ENCODE assay signal across 8 cellular contexts in the genomic region with DNA sequence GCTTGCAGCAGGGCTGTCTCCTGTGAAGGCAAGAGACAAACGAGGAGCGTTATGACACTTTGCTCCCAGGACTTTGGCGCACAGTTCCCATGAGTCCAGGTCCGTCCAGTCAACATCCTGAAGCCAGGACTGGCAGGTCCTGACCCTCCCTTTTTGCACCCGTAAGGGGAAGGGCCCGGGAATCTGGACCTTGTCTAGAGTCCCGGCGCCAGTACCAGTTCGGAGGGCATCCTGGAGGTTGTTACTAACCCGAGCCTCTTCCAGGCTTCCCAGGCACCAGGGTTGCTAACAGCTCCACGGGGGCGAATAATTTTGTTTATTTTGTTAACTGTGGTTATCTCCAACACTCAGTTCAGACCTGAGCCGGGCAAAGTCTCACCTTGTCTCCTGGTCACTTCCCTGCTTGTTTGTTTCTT. TPM values are rescaled to one million over a fixed set of nuclear protein-coding genes. Genes with fewer than 3 reads are reported as not detected.
DNase-seq lines count a peak whose midpoint lies in the region; ATAC-seq and TF ChIP-seq lines count a peak whose summit lies in the region.

No MANE protein-coding gene starts in this region.

- H3K79me2 ChIP-seq in SK-N-SH (ENCODE audit: insufficient read depth): peaks cover 41% of the 10 kb centered on the region
- no peaks in the 10 kb centered on the region for H3K79me2 ChIP-seq in parathyroid adenoma

- H3K9me3 Mint-ChIP-seq in activated CD8-positive, alpha-beta memory T cell treated with anti-CD3 and anti-CD28 coated beads, Interleukin-2, amount 10 ng/mL, durations not matched to agents 7 days and 5 days (ENCODE audit: low read depth): no peaks in the 10 kb centered on the region

- TF ChIP-seq EP300 in SK-N-SH (IDR thresholded peaks at IDR 0.05; ENCODE audit: borderline replicate concordance in 1 of 2, low read depth in 1 of 2, low read length in 1 of 2): no peak

- intact Hi-C loops in heart left ventricle (cut with DNase I): loop anchor here in 8 of 10 donors (1.0 to 10.0 kb wide), 12 partner anchors 36 to 816 kb away; a partner anchor contains a TSS

- H3K4me3 Mint-ChIP-seq in activated CD8-positive, alpha-beta memory T cell treated with anti-CD3 and anti-CD28 coated beads, Interleukin-2, amount 10 ng/mL, durations not matched to agents 7 days and 5 days: peak overlapping the region; percentile 85

- H3K36me3 Mint-ChIP-seq in activated CD8-positive, alpha-beta memory T cell treated with anti-CD3 and anti-CD28 coated beads, Interleukin-2, amount 10 ng/mL, durations not matched to agents 7 days and 5 days: peaks cover 19% of the 10 kb centered on the region

- peaks cover 30% of the 10 kb centered on the region for H3K4me1 Mint-ChIP-seq in activated CD8-positive, alpha-beta memory T cell treated with anti-CD3 and anti-CD28 coated beads, Interleukin-2, amount 10 ng/mL, durations not matched to agents 7 days and 5 days

- no peaks in the 10 kb centered on the region for H3F3A ChIP-seq in SK-N-SH (replicated peaks; ENCODE audit: insufficient read depth)

- H3K9me3 ChIP-seq in SK-N-SH (no peaks in the 10 kb centered on the region), heart left ventricle (no peaks in the 10 kb centered on the region), parathyroid adenoma (ENCODE audit: control insufficient read depth, low read length) (no peaks in the 10 kb centered on the region)

- TF ChIP-seq RAD21 in SK-N-SH (IDR thresholded peaks at IDR 0.05; ENCODE audit: low read length): no peak

- peak overlapping the region; percentile 84 for H3K4me2 ChIP-seq in SK-N-SH
- peak overlapping the region; percentile 74 for H3K4me2 ChIP-seq in parathyroid adenoma (ENCODE audit: low read length)

- H3K4me3 ChIP-seq in SK-N-SH (ENCODE audit: low read depth in 2 of 2, low read length in 1 of 2) (peak overlapping the region; percentile 86 to 92), heart left ventricle (peak overlapping the region; percentile 73 to 95 (median 88)), parathyroid adenoma (ENCODE audit: low read depth, low read length) (peak overlapping the region; percentile 75)

- ATAC-seq in SK-N-SH treated with all-trans-retinoic acid at 6 μM for 48 hours (no peak), heart left ventricle (peak; percentile 38 to 73 (median 61)), GM21619 (IDR thresholded peaks at IDR 0.05; ENCODE audit: unreplicated experiment) (no peak), GM18868 (IDR thresholded peaks at IDR 0.05; ENCODE audit: unreplicated experiment) (no peak)
- ATAC-seq in activated CD8-positive, alpha-beta memory T cell treated with anti-CD3 and anti-CD28 coated beads, Interleukin-2, amount 10 ng/mL, durations not matched to agents 7 days and 5 days: no peak

- H3K4me1 ChIP-seq in SK-N-SH (ENCODE audit: control insufficient read depth in 1 of 2, insufficient read depth in 2 of 2, low read depth in 1 of 2, low read length in 1 of 2): peaks cover 13 to 17% of the 10 kb centered on the region in 2 experiments; a peak in 3 of 4 replicates
- peaks cover 0 to 83% (median 43%) of the 10 kb centered on the region in 12 donors for H3K4me1 ChIP-seq in heart left ventricle
- H3K4me1 ChIP-seq in parathyroid adenoma: no peaks in the 10 kb centered on the region

- H3K9me2 ChIP-seq in SK-N-SH: no peaks in the 10 kb centered on the region

- no peaks in the 10 kb centered on the region for H3K27me3 ChIP-seq in SK-N-SH (ENCODE audit: insufficient read depth)
- no peaks in the 10 kb centered on the region for H3K27me3 ChIP-seq in heart left ventricle
- no peaks in the 10 kb centered on the region for H3K27me3 ChIP-seq in parathyroid adenoma (ENCODE audit: control insufficient read depth, insufficient read depth, low read length)

- H3K27ac Mint-ChIP-seq in activated CD8-positive, alpha-beta memory T cell treated with anti-CD3 and anti-CD28 coated beads, Interleukin-2, amount 10 ng/mL, durations not matched to agents 7 days and 5 days: peak overlapping the region; percentile 78

- CTCF ChIA-PET in SK-N-SH (lab: Yijun Ruan, JAX): interaction anchor here (0.6 to 2.3 kb wide), 28 partner anchors 10 to 864 kb away, joined by 3 to 36 read pairs (median 6); a partner anchor contains a TSS
- CTCF ChIA-PET in activated CD8-positive, alpha-beta memory T cell treated with anti-CD3 and anti-CD28 coated beads, Interleukin-2, amount 10 ng/mL, durations not matched to agents 7 days and 5 days (lab: Charles Lee): interaction anchor here (0.6 to 1.9 kb wide), 18 partner anchors 10 to 379 kb away, joined by 3 to 27 read pairs (median 4); a partner anchor contains a TSS

- DNase-seq in SK-N-SH (peak; percentile 12), heart left ventricle (peak; percentile 50 to 75 (median 61)), NCI-H446 treated with DMSO at 0.1 percent for 48 hours (lab: John Stamatoyannopoulos, UW) (no peak)
- DNase-seq in activated CD8-positive, alpha-beta memory T cell treated with anti-CD3 and anti-CD28 coated beads, Interleukin-2, amount 10 ng/mL, durations not matched to agents 7 days and 5 days: no peak

- POLR2A ChIA-PET in SK-N-SH (lab: Yijun Ruan, JAX): interaction anchor here (0.9 to 1.9 kb wide), 8 partner anchors 10 to 379 kb away, joined by 3 to 14 read pairs (median 4); a partner anchor contains a TSS

- H3K9ac ChIP-seq in SK-N-SH: peak overlapping the region; percentile 62
- no peak overlapping the region for H3K9ac ChIP-seq in parathyroid adenoma

- TF ChIP-seq POLR2A in heart left ventricle (IDR thresholded peaks at IDR 0.05): no peak

- peak overlapping the region; percentile 38 to 64; a peak in 2 of 4 replicates for H3K27ac ChIP-seq in SK-N-SH (ENCODE audit: low read depth in 2 of 2, low read length in 1 of 2)
- peak overlapping the region; percentile 76 to 97 (median 93) for H3K27ac ChIP-seq in heart left ventricle
- peak overlapping the region; percentile 66 for H3K27ac ChIP-seq in parathyroid adenoma

- 87% methylated on average over 10 of the region's 13 CpGs for WGBS in SK-N-SH (ENCODE audit: low lambda C conversion rate)
- 1 to 9% (median 5%) methylated on average over 10 to 13 of the region's 13 CpGs for WGBS in heart left ventricle, 4 donors

- TF ChIP-seq CTCF in SK-N-SH (IDR thresholded peaks at IDR 0.05) (no peak), heart left ventricle (IDR thresholded peaks at IDR 0.05) (no peak), parathyroid adenoma (IDR thresholded peaks at IDR 0.05) (no peak)

- no peaks in the 10 kb centered on the region for H4K20me1 ChIP-seq in SK-N-SH (ENCODE audit: insufficient read depth)

- peaks cover 10 to 18% of the 10 kb centered on the region in 2 experiments for H3K36me3 ChIP-seq in SK-N-SH (replicated peaks in 1 of 2; ENCODE audit: control insufficient read depth in 1 of 2, insufficient read depth in 2 of 2, low read length in 1 of 2)
- H3K36me3 ChIP-seq in heart left ventricle: no peaks in the 10 kb centered on the region
- H3K36me3 ChIP-seq in parathyroid adenoma (ENCODE audit: control insufficient read depth, insufficient read depth, low read length): no peaks in the 10 kb centered on the region

- peaks cover 24% of the 10 kb centered on the region for H3K27me3 Mint-ChIP-seq in activated CD8-positive, alpha-beta memory T cell treated with anti-CD3 and anti-CD28 coated beads, Interleukin-2, amount 10 ng/mL, durations not matched to agents 7 days and 5 days

- H2AFZ ChIP-seq in SK-N-SH (ENCODE audit: low read depth) (peak overlapping the region; percentile 100), parathyroid adenoma (peak overlapping the region; percentile 94)

TF ChIP-seq in SK-N-SH, 30 proteins besides CTCF, POLR2A, EP300 and RAD21 (continues in another document):
- TF ChIP-seq RFX5 (IDR thresholded peaks at IDR 0.05; ENCODE audit: low read length): no peak
- TF ChIP-seq GATA2 (CRISPR knock-in tag; IDR thresholded peaks at IDR 0.05): no peak
- TF ChIP-seq FOXM1 (IDR thresholded peaks at IDR 0.05; ENCODE audit: low read depth): no peak
- TF ChIP-seq TEAD4 (IDR thresholded peaks at IDR 0.05; ENCODE audit: borderline replicate concordance, insufficient read depth): no peak
- TF ChIP-seq, protein P1, sequence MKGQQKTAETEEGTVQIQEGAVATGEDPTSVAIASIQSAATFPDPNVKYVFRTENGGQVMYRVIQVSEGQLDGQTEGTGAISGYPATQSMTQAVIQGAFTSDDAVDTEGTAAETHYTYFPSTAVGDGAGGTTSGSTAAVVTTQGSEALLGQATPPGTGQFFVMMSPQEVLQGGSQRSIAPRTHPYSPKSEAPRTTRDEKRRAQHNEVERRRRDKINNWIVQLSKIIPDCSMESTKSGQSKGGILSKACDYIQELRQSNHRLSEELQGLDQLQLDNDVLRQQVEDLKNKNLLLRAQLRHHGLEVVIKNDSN (IDR thresholded peaks at IDR 0.05; ENCODE audit: borderline replicate concordance, low read depth): no peak
- no peak for TF ChIP-seq POLR2AphosphoS5 (IDR thresholded peaks at IDR 0.05; ENCODE audit: low read depth, low read length)
- no peak for TF ChIP-seq FOSL2 (IDR thresholded peaks at IDR 0.05; ENCODE audit: borderline replicate concordance, low read depth)
- TF ChIP-seq EZH2phosphoT487 (IDR thresholded peaks at IDR 0.05; ENCODE audit: borderline replicate concordance, low read depth): no peak

TF ChIP-seq in SK-N-SH treated with all-trans-retinoic acid at 6 μM for 48 hours, 23 proteins besides CTCF, POLR2A, EP300 and RAD21:
- no peak for TF ChIP-seq RARB (CRISPR knock-in tag; IDR thresholded peaks at IDR 0.05)
TF ChIP-seq in SK-N-SH treated with all-trans-retinoic acid at 6 μM for 48 hours: peak in this region for 0.

RNA-seq across cellular contexts. Expression of a gene that starts 0.7 kb away (rescaled TPM):
- 11.9 and 19.5 TPM in 2 replicates for polyA plus RNA-seq in SK-N-SH (2012; rRNA removed)
- 16.1 and 20.0 TPM in 2 replicates for polyA plus RNA-seq in SK-N-SH (2012; cell fraction: cytosol; rRNA removed)
- 13.3 and 25.0 TPM in 2 replicates for polyA plus RNA-seq in SK-N-SH (2012; cell fraction: nucleus; rRNA removed)
- 10 to 100 TPM; 11.7 to 13.8 TPM for total RNA-seq in activated CD8-positive, alpha-beta memory T cell treated with anti-CD3 and anti-CD28 coated beads, Interleukin-2, amount 10 ng/mL, durations not matched to agents 7 days and 5 days
- 10 to 100 TPM in 7 of 9 donors, 1 to 10 TPM in 2; 8.9 to 24.8 (median 14.8) TPM for total RNA-seq in heart left ventricle
- polyA plus RNA-seq in heart left ventricle: 10 to 100 TPM; 11.2 to 41.1 TPM

Comparison
In these comparisons a context has a peak if more than half of its experiments do, and no peak if none do; other contexts are left out.
1. DNase-seq: peak in SK-N-SH (single experiment) and heart left ventricle (5 of 5); none in activated CD8-positive, alpha-beta memory T cell treated with anti-CD3 and anti-CD28 coated beads, Interleukin-2, amount 10 ng/mL, durations not matched to agents 7 days and 5 days (single experiment) and NCI-H446 treated with DMSO at 0.1 percent for 48 hours (single experiment).
2. ATAC-seq: peak in heart left ventricle (4 of 4); none in SK-N-SH treated with all-trans-retinoic acid at 6 μM for 48 hours (single experiment), activated CD8-positive, alpha-beta memory T cell treated with anti-CD3 and anti-CD28 coated beads, Interleukin-2, amount 10 ng/mL, durations not matched to agents 7 days and 5 days (single experiment), GM21619 (single experiment) and GM18868 (single experiment).
3. Peak in every context shown above with its lines, with median percentiles within 50 percentile points of each other: H3K27ac ChIP-seq and H3K4me3 ChIP-seq.